Comparison of ENCODE assay signal across 8 cellular contexts in genomic region chr3:54830658-54831057, GRCh38.
DNase-seq lines count a peak whose midpoint lies in the region; ATAC-seq and TF ChIP-seq lines count a peak whose summit lies in the region.

No MANE protein-coding gene starts in this region.

- intact Hi-C loops in PC-9 (cut with micrococcal nuclease; ENCODE audit: unreplicated experiment), result loop anchor here (2.0 kb wide), 1 partner anchor 1420 kb away; no protein-coding TSS in a partner anchor

- POLR2A ChIA-PET in PC-9 (lab: Charles Lee; ENCODE audit: unreplicated experiment), result no interaction called here

- peaks cover 1% of the 10 kb centered on the region for H3K9me3 Mint-ChIP-seq in glutamatergic neuron (ENCODE audit: unreplicated experiment)

- peak; percentile 30 for DNase-seq in AG08396 (ENCODE audit: low spot score)
- DNase-seq in PC-9, result peak in 1 of 2 experiments; percentile 18
- peak; percentile 37 for DNase-seq in glutamatergic neuron
- DNase-seq in globus pallidus (ENCODE audit: low spot score), result no peak

- H3K4me3 Mint-ChIP-seq in glutamatergic neuron (ENCODE audit: unreplicated experiment), result no peak overlapping the region

- H3K36me3 Mint-ChIP-seq in glutamatergic neuron (ENCODE audit: unreplicated experiment), result no peaks in the 10 kb centered on the region

- H3K4me1 ChIP-seq in PC-9 (replicated peaks; ENCODE audit: insufficient read depth), result no peaks in the 10 kb centered on the region

- no peaks in the 10 kb centered on the region for H3F3A ChIP-seq in PC-9 (ENCODE audit: insufficient read depth, low read depth)

- no TSS peak for BruUV-seq in PC-9 (replicated peaks; lab: Mats Ljungman, UMichigan)

- no peaks in the 10 kb centered on the region for H3K4me1 Mint-ChIP-seq in glutamatergic neuron (ENCODE audit: low read depth, unreplicated experiment)

- no peaks in the 10 kb centered on the region for H3K79me2 ChIP-seq in PC-9 (ENCODE audit: low read depth)

- TF ChIP-seq CTCF in GM12872 (IDR thresholded peaks at IDR 0.05; ENCODE audit: insufficient read depth, low read depth, low read length), result peak; percentile 74
- TF ChIP-seq CTCF in PC-9 (conservative IDR thresholded peaks at IDR 0.05), result peak; percentile 84
- TF ChIP-seq CTCF in glutamatergic neuron (IDR thresholded peaks at IDR 0.05; ENCODE audit: partially characterized antibody, unreplicated experiment), result peak; percentile 90

- no peaks in the 10 kb centered on the region for H3K27me3 ChIP-seq in PC-9 (ENCODE audit: insufficient read depth, low read depth)

- no peak overlapping the region for H3K27ac ChIP-seq in PC-9

- H3K9me3 ChIP-seq in PC-9 (ENCODE audit: insufficient read depth, low read depth), result peaks cover 3% of the 10 kb centered on the region; the same call in 1 of the 2 replicates

- no peaks in the 10 kb centered on the region for H4K20me1 ChIP-seq in PC-9 (ENCODE audit: insufficient read depth)

- H3K9me2 ChIP-seq in PC-9 (ENCODE audit: insufficient read depth), result no peaks in the 10 kb centered on the region

- peaks cover 2% of the 10 kb centered on the region for H3K27me3 Mint-ChIP-seq in glutamatergic neuron (ENCODE audit: unreplicated experiment)

- no peak overlapping the region for H2AFZ ChIP-seq in PC-9

- H3K36me3 ChIP-seq in PC-9 (ENCODE audit: low read depth), result no peaks in the 10 kb centered on the region

- H3K4me3 ChIP-seq in PC-9, result no peak overlapping the region

- no peak overlapping the region for H3K4me2 ChIP-seq in PC-9

- CTCF ChIA-PET in PC-9 (lab: Charles Lee), result interaction anchor here (0.8 kb wide), 1 partner anchor 657 kb away, joined by 8 read pairs; no protein-coding TSS in a partner anchor

- ATAC-seq in GM21528 (IDR thresholded peaks at IDR 0.05; ENCODE audit: low FRiP score, unreplicated experiment) (no peak), HG03139 (IDR thresholded peaks at IDR 0.05; ENCODE audit: unreplicated experiment) (no peak), HG03135 (IDR thresholded peaks at IDR 0.05; ENCODE audit: unreplicated experiment) (no peak)

- H3K27ac Mint-ChIP-seq in glutamatergic neuron (ENCODE audit: unreplicated experiment), result no peak overlapping the region
